10 cellular contexts compared by ENCODE assay signal in the genomic region with DNA sequence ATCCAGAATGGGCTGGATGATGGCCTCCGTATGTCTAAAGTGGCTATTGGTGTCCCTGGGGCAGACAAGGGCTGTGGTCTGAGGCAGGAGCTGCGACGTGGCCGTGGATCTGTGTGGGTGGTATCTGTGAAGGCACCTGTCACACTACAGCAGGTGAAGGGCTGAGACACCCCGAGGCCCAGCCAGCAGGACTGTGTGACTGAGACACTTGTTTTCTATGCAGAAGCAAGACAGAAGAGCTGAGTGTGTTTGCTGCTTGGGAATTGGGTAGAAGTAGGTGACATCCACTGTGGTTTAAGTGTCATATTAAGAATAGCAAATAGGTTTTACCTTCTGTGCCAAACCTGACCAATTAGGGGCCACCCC. TPM values are rescaled to one million over a fixed set of nuclear protein-coding genes. Genes with fewer than 3 reads are reported as not detected.
DNase-seq lines count a peak whose midpoint lies in the region; ATAC-seq and TF ChIP-seq lines count a peak whose summit lies in the region.
"Had no signal": no experiment of that assay in that cellular context is flagged by ENCODE, and none has a peak within 500 bp of the region (broad histone marks: within the 10 kb centered on the region; RNA-seq: fewer than 3 reads in every experiment).

No MANE protein-coding gene starts in this region.

- no peak for TF ChIP-seq POLR2A in gastrocnemius medialis (IDR thresholded peaks at IDR 0.05)

- peaks cover 5% of the 10 kb centered on the region for H3K4me1 ChIP-seq in CD4-positive, alpha-beta memory T cell (ENCODE audit: insufficient read depth, low read length)
- H3K4me1 ChIP-seq in SK-N-SH (ENCODE audit: control insufficient read depth in 1 of 2, insufficient read depth in 2 of 2, low read depth in 1 of 2, low read length in 1 of 2) (peaks cover 7 to 12% of the 10 kb centered on the region in 2 experiments; a peak in 3 of 4 replicates), esophagus (ENCODE audit: control insufficient read depth in 2 of 2, insufficient read depth in 2 of 2, low read length in 1 of 2) (peaks cover 3 to 19% of the 10 kb centered on the region in 2 donors), gastrocnemius medialis (peaks cover 28 to 29% of the 10 kb centered on the region in 2 donors)

- no peaks in the 10 kb centered on the region for H3K9me3 ChIP-seq in CD4-positive, alpha-beta memory T cell (ENCODE audit: control insufficient read depth in 1 of 2, low read length in 2 of 2)
- H3K9me3 ChIP-seq in SK-N-SH (no peaks in the 10 kb centered on the region), esophagus (ENCODE audit: control insufficient read depth in 2 of 2, insufficient read depth in 1 of 2, low read depth in 1 of 2, low read length in 1 of 2) (no peaks in the 10 kb centered on the region), gastrocnemius medialis (no peaks in the 10 kb centered on the region)

- in situ Hi-C loops in gastrocnemius medialis (cut with MboI; ENCODE audit: low sequenced_read_pairs in 4 of 4): no loop called here

- peaks cover 83% of the 10 kb centered on the region for H3K36me3 ChIP-seq in CD4-positive, alpha-beta memory T cell (ENCODE audit: insufficient read depth, low read length)
- H3K36me3 ChIP-seq in SK-N-SH (replicated peaks in 1 of 2; ENCODE audit: control insufficient read depth in 1 of 2, insufficient read depth in 2 of 2, low read length in 1 of 2): no peaks in the 10 kb centered on the region
- H3K36me3 ChIP-seq in esophagus (ENCODE audit: control insufficient read depth in 2 of 2, insufficient read depth in 2 of 2, low read length in 1 of 2): peaks cover 0 to 16% of the 10 kb centered on the region in 2 donors
- peaks cover 3 to 61% of the 10 kb centered on the region in 2 donors for H3K36me3 ChIP-seq in gastrocnemius medialis

- no peak overlapping the region for H2AFZ ChIP-seq in SK-N-SH (ENCODE audit: low read depth)

- H3K79me2 ChIP-seq in SK-N-SH (ENCODE audit: insufficient read depth): no peaks in the 10 kb centered on the region

- no peak for DNase-seq in CD4-positive, alpha-beta memory T cell
- DNase-seq in SK-N-SH: no peak
- DNase-seq in gastrocnemius medialis: peak; percentile 46 to 52
- no peak for DNase-seq in dedifferentiated amniotic fluid mesenchymal stem cell (ENCODE audit: extremely low spot score)
- no peak for DNase-seq in SKM-1 (lab: John Stamatoyannopoulos, UW; ENCODE audit: unreplicated experiment)
- no peak for DNase-seq in occipital lobe (lab: John Stamatoyannopoulos, UW)
- no peak for DNase-seq in NCI-H2029 (lab: John Stamatoyannopoulos, UW)
- DNase-seq: activated gamma-delta T cell treated with Interleukin-2 at 50 U/mL for 16 hours had no signal

- H3K4me1 Mint-ChIP-seq in CD4-positive, alpha-beta memory T cell: peaks cover 0 to 16% (median 7%) of the 10 kb centered on the region in 4 donors

- no peak overlapping the region for H3K4me3 Mint-ChIP-seq in CD4-positive, alpha-beta memory T cell
- H3K4me3 Mint-ChIP-seq: T-helper 1 cell treated with Interleukin-12 subunit alpha and Interleukin-12 subunit beta and Interleukin-4 antibody, amounts not matched to agents 30 μg/mL and 1 μg/mL, for 36 hours had no signal

- H3K4me2 ChIP-seq in SK-N-SH: peak overlapping the region; percentile 62; the same call in 1 of the 2 replicates

- no peak overlapping the region for H3K4me3 ChIP-seq in CD4-positive, alpha-beta memory T cell (ENCODE audit: low read length in 2 of 2)
- H3K4me3 ChIP-seq in SK-N-SH (ENCODE audit: low read depth in 2 of 2, low read length in 1 of 2) (no peak overlapping the region), esophagus (ENCODE audit: low read depth in 1 of 2, low read length in 2 of 2) (no peak overlapping the region), gastrocnemius medialis (no peak overlapping the region)

- H3K9me2 ChIP-seq in SK-N-SH: no peaks in the 10 kb centered on the region

- TF ChIP-seq RAD21 in SK-N-SH (IDR thresholded peaks at IDR 0.05; ENCODE audit: low read length): no peak

- no peak overlapping the region for H3K27ac ChIP-seq in CD4-positive, alpha-beta memory T cell (ENCODE audit: low read depth, low read length)
- H3K27ac ChIP-seq in SK-N-SH (ENCODE audit: low read depth in 2 of 2, low read length in 1 of 2) (peak overlapping the region; percentile 54 to 85; a peak in 2 of 4 replicates), esophagus (ENCODE audit: low read depth in 2 of 2, low read length in 1 of 2) (peak overlapping the region; percentile 84 to 97), gastrocnemius medialis (peak overlapping the region; percentile 86 to 90 (median 88))

- H3F3A ChIP-seq in SK-N-SH (replicated peaks; ENCODE audit: insufficient read depth): peaks cover 12% of the 10 kb centered on the region

- no peaks in the 10 kb centered on the region for H3K9me3 Mint-ChIP-seq in CD4-positive, alpha-beta memory T cell
- H3K9me3 Mint-ChIP-seq: T-helper 1 cell treated with Interleukin-12 subunit alpha and Interleukin-12 subunit beta and Interleukin-4 antibody, amounts not matched to agents 30 μg/mL and 1 μg/mL, for 36 hours had no signal

- 97% methylated on average over 4 of the region's 5 CpGs for WGBS in SK-N-SH (ENCODE audit: low lambda C conversion rate)
- WGBS in esophagus, 2 donors: 71 to 80% methylated on average over 5 of the region's 5 CpGs

- intact Hi-C loops in CD4-positive, alpha-beta memory T cell (cut with micrococcal nuclease): loop anchor here (5.0 kb wide), 1 partner anchor 33 kb away; the partner anchor contains the start of gene AMPD3
- intact Hi-C loops in gastrocnemius medialis (cut with DNase I; ENCODE audit: low total_unique reads): loop anchor here (1.0 to 5.0 kb wide), 4 partner anchors 35 to 247 kb away; partner anchors contain the start of gene AMPD3

- H3K9ac ChIP-seq in SK-N-SH: no peak overlapping the region

- H3K36me3 Mint-ChIP-seq in CD4-positive, alpha-beta memory T cell: peaks cover 51 to 87% of the 10 kb centered on the region in 2 donors

- no peak for TF ChIP-seq EP300 in SK-N-SH (IDR thresholded peaks at IDR 0.05; ENCODE audit: borderline replicate concordance in 1 of 2, low read depth in 1 of 2, low read length in 1 of 2)

- peak overlapping the region in 4 of 7 donors; percentile 11 to 90 (median 56) for H3K27ac Mint-ChIP-seq in CD4-positive, alpha-beta memory T cell
- H3K27ac Mint-ChIP-seq: T-helper 1 cell treated with Interleukin-12 subunit alpha and Interleukin-12 subunit beta and Interleukin-4 antibody, amounts not matched to agents 30 μg/mL and 1 μg/mL, for 36 hours had no signal

- peak; percentile 41 to 42 for ATAC-seq in gastrocnemius medialis

- POLR2A ChIA-PET in CD4-positive, alpha-beta memory T cell (lab: Charles Lee; ENCODE audit: partially characterized antibody): no interaction called here
- POLR2A ChIA-PET in SK-N-SH (lab: Yijun Ruan, JAX): no interaction called here

- no peak for TF ChIP-seq CTCF in SK-N-SH (IDR thresholded peaks at IDR 0.05)
- no peak for TF ChIP-seq CTCF in gastrocnemius medialis (IDR thresholded peaks at IDR 0.05 in 4 of 5, conservative IDR thresholded peaks at IDR 0.05 in 1 of 5)

- no peaks in the 10 kb centered on the region for H4K20me1 ChIP-seq in SK-N-SH (ENCODE audit: insufficient read depth)

- CTCF ChIA-PET in CD4-positive, alpha-beta memory T cell (lab: Charles Lee; ENCODE audit: partially characterized antibody): interaction anchor here (0.8 to 1.0 kb wide), 2 partner anchors 17 to 76 kb away, joined by 3 read pairs; no protein-coding TSS in a partner anchor
- CTCF ChIA-PET in SK-N-SH (lab: Yijun Ruan, JAX): interaction anchor here (0.8 kb wide), 1 partner anchor 10 kb away, joined by 3 read pairs; no protein-coding TSS in a partner anchor

- no peaks in the 10 kb centered on the region for H3K27me3 Mint-ChIP-seq in CD4-positive, alpha-beta memory T cell

- H3K27me3 ChIP-seq in CD4-positive, alpha-beta memory T cell (ENCODE audit: insufficient read depth, low read length): no peaks in the 10 kb centered on the region
- H3K27me3 ChIP-seq in SK-N-SH (ENCODE audit: insufficient read depth) (no peaks in the 10 kb centered on the region), esophagus (ENCODE audit: control insufficient read depth in 1 of 2, insufficient read depth in 2 of 2, low read length in 2 of 2) (no peaks in the 10 kb centered on the region), gastrocnemius medialis (no peaks in the 10 kb centered on the region)

TF ChIP-seq in SK-N-SH, 30 proteins besides CTCF, POLR2A, EP300 and RAD21 (continues in another document):
- no peak for TF ChIP-seq SMC3 (IDR thresholded peaks at IDR 0.05; ENCODE audit: low read depth, low read length)
- TF ChIP-seq TAF1 (IDR thresholded peaks at IDR 0.05; ENCODE audit: borderline replicate concordance, low read depth, low read length): no peak
- no peak for TF ChIP-seq RCOR1 (IDR thresholded peaks at IDR 0.05; ENCODE audit: low read length)
- TF ChIP-seq FOSL2 (IDR thresholded peaks at IDR 0.05; ENCODE audit: borderline replicate concordance, low read depth): no peak
- no peak for TF ChIP-seq NFIC (IDR thresholded peaks at IDR 0.05; ENCODE audit: borderline replicate concordance)
- no peak for TF ChIP-seq PBX3 (IDR thresholded peaks at IDR 0.05)
- TF ChIP-seq EZH2phosphoT487 (IDR thresholded peaks at IDR 0.05; ENCODE audit: borderline replicate concordance, low read depth): no peak

RNA-seq across cellular contexts. Expression of gene AMPD3, which starts 35.0 kb away (rescaled TPM):
- total RNA-seq in CD4-positive, alpha-beta memory T cell: 10 to 100 TPM; 42.1 to 43.4 TPM
- 10 to 100 TPM; 10.9 to 18.2 TPM for polyA plus RNA-seq in CD4-positive, alpha-beta memory T cell
- polyA plus RNA-seq in SK-N-SH (2012; rRNA removed) (1.7 and 2.1 TPM in 2 replicates), esophagus (10 to 100 TPM in 1 of 2 donors, 1 to 10 TPM in 1; 4.3 to 11.9 TPM)
- 1.1 and 1.6 TPM in 2 replicates for polyA plus RNA-seq in SK-N-SH (2012; cell fraction: cytosol; rRNA removed)
- 4.1 and 4.6 TPM in 2 replicates for polyA plus RNA-seq in SK-N-SH (2012; cell fraction: nucleus; rRNA removed)
- total RNA-seq in gastrocnemius medialis (100 to 1,000 TPM; 104 to 185 (median 112) TPM), occipital lobe (0.78 TPM)

RNA-seq across cellular contexts. Expression of gene RNF141, which starts 51.0 kb away (rescaled TPM):
- total RNA-seq in CD4-positive, alpha-beta memory T cell: 10 to 100 TPM; 15.6 to 16.3 TPM
- 10 to 100 TPM; 18.6 to 24.8 TPM for polyA plus RNA-seq in CD4-positive, alpha-beta memory T cell
- polyA plus RNA-seq in SK-N-SH (2012; rRNA removed) (6.9 and 10.3 TPM in 2 replicates), esophagus (10 to 100 TPM; 19.6 to 32.6 TPM)
- 12.9 and 15.5 TPM in 2 replicates for polyA plus RNA-seq in SK-N-SH (2012; cell fraction: cytosol; rRNA removed)
- 2.0 and 4.5 TPM in 2 replicates for polyA plus RNA-seq in SK-N-SH (2012; cell fraction: nucleus; rRNA removed)
- total RNA-seq in gastrocnemius medialis (10 to 100 TPM; 16.8 to 38.2 (median 19.0) TPM), occipital lobe (80.0 TPM)

Comparison
In these comparisons a context has a peak if more than half of its experiments do, and no peak if none do; other contexts are left out.
1. DNase-seq: peak in gastrocnemius medialis (2 of 2); none in CD4-positive, alpha-beta memory T cell (0 of 5), SK-N-SH (single experiment), dedifferentiated amniotic fluid mesenchymal stem cell (single experiment), SKM-1 (single experiment), occipital lobe (single experiment) and NCI-H2029 (single experiment).
2. RNA of gene AMPD3, which starts 35.0 kb away (total RNA-seq): 104 to 185 TPM in gastrocnemius medialis and 42.1 to 43.4 TPM in CD4-positive, alpha-beta memory T cell; 0.78 TPM in occipital lobe (single experiment); every median in the first group is over 10 times any median in the second.